ENCODE assay signal across 19 cellular contexts in the genomic region with DNA sequence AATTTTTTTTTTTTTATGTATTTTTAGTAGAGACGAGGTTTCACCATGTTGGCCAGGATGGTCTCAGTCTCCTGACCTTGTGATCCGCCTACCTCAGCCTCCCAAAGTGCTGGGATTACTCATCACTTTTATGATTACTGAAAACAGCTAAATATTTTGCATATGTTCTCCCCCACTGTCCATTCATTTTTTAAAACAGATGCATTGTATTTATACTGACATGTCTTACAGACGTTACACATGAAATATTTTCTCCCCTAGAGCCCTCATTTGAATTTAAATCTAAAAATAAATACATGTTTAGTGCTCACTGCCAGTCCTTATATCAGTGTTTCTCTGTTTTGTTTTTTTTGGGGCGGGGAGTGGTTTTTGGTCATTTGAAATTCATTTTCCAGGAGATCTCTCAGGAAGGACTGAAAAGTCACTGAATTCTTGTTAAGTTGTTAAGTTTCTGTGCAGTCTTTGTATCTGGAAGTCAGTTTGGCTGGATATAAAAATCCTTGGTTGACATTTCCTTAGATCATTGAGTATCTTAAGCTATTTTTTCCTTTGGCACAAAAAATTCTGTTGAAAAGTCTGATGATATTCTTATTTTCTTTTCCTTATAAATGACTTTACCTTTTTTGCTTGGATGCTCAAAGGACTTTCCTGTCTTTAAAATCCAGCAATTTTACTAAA. TPM values are rescaled to one million over a fixed set of nuclear protein-coding genes. Genes with fewer than 3 reads are reported as not detected.
DNase-seq lines count a peak whose midpoint lies in the region; ATAC-seq, FAIRE-seq and TF ChIP-seq lines count a peak whose summit lies in the region.
"Had no signal": no experiment of that assay in that cellular context is flagged by ENCODE, and none has a peak within 500 bp of the region (broad histone marks: within the 10 kb centered on the region; RNA-seq: fewer than 3 reads in every experiment).

No MANE protein-coding gene starts in this region.

- H3K4me3 Mint-ChIP-seq in activated T-helper 17 cell treated with anti-CD3 and anti-CD28 coated beads, Interleukin-2, amount 50 U/mL, for 72 hours, result no peak overlapping the region
- H3K4me3 Mint-ChIP-seq: CD4-positive, alpha-beta memory T cell; HFFc6 had no signal

- H3K79me2 ChIP-seq in HepG2 (ENCODE audit: insufficient read depth, low read length), result no peaks in the 10 kb centered on the region

- H3K4me3 ChIP-seq in HepG2 (replicated peaks in 1 of 3; ENCODE audit: insufficient read depth in 1 of 3, low read depth in 2 of 3, low read length in 3 of 3) (no peak overlapping the region), right lobe of liver (no peak overlapping the region), fibroblast of villous mesenchyme (ENCODE audit: low read depth, low read length) (no peak overlapping the region)
- H3K4me3 ChIP-seq: BLaER1 had no signal

- BruUV-seq in HepG2 (replicated peaks; lab: Mats Ljungman, UMichigan), result no TSS peak

- H3K4me2 ChIP-seq in HepG2 (ENCODE audit: low read depth, low read length), result no peak overlapping the region
- H3K4me2 ChIP-seq: BLaER1 had no signal

- no peak overlapping the region for H2AFZ ChIP-seq in HepG2 (ENCODE audit: low read length)

- H3K27ac ChIP-seq in HepG2 (ENCODE audit: extremely low read length, insufficient read depth, low read length) (no peak overlapping the region), right lobe of liver (no peak overlapping the region)
- H3K27ac ChIP-seq: BLaER1 had no signal

- H3K9ac ChIP-seq in HepG2 (ENCODE audit: insufficient read depth, low read depth, low read length), result no peak overlapping the region
- H3K9ac ChIP-seq: BLaER1 had no signal

- no peak for TF ChIP-seq POLR2A in HepG2 (IDR thresholded peaks at IDR 0.05; ENCODE audit: insufficient read depth in 1 of 2, low read depth in 2 of 2, low read length in 2 of 2)
- TF ChIP-seq POLR2A in right lobe of liver (IDR thresholded peaks at IDR 0.05), result no peak

- H3K4me1 Mint-ChIP-seq in activated T-helper 17 cell treated with anti-CD3 and anti-CD28 coated beads, Interleukin-2, amount 50 U/mL, for 72 hours, result peaks cover 25% of the 10 kb centered on the region
- H3K4me1 Mint-ChIP-seq: CD14-positive monocyte had no signal

- in situ Hi-C loops in HepG2 (cut with HindIII; ENCODE audit: extremely low pct_ligation_motif_present, low pct_unique_long_range_greater_than_20kb), result no loop called here

- H3K36me3 ChIP-seq in HepG2 (replicated peaks in 1 of 2; ENCODE audit: control insufficient read depth in 1 of 2, insufficient read depth in 2 of 2, low read length in 2 of 2), result peaks cover 9 to 53% of the 10 kb centered on the region in 2 experiments
- H3K36me3 ChIP-seq in right lobe of liver, result peaks cover 0 to 67% (median 24%) of the 10 kb centered on the region in 4 donors

- no peaks in the 10 kb centered on the region for H3K27me3 ChIP-seq in HepG2 (ENCODE audit: control insufficient read depth in 1 of 2, insufficient read depth in 2 of 2, low read length in 2 of 2)
- no peaks in the 10 kb centered on the region for H3K27me3 ChIP-seq in right lobe of liver
- H3K27me3 ChIP-seq: BLaER1 had no signal

- FAIRE-seq in HepG2 (lab: Jason Lieb, UNC), result no peak

- no peaks in the 10 kb centered on the region for H4K20me1 ChIP-seq in HepG2 (ENCODE audit: insufficient read depth, low read length)

- H3K4me1 ChIP-seq in HepG2 (ENCODE audit: insufficient read depth, low read length) (peaks cover 20% of the 10 kb centered on the region), right lobe of liver (no peaks in the 10 kb centered on the region)
- H3K4me1 ChIP-seq: BLaER1 had no signal

- no peak for TF ChIP-seq RAD21 in HepG2 (CRISPR knock-in tag; IDR thresholded peaks at IDR 0.05)

- no peak for ATAC-seq in HepG2
- ATAC-seq in right lobe of liver, result no peak
- no peak for ATAC-seq in activated T-helper 17 cell treated with anti-CD3 and anti-CD28 coated beads, Interleukin-2, amount 50 U/mL, for 72 hours (replicated peaks)
- no peak for ATAC-seq in HG03378 (IDR thresholded peaks at IDR 0.05; ENCODE audit: unreplicated experiment)
- ATAC-seq in GM18520 (IDR thresholded peaks at IDR 0.05; ENCODE audit: unreplicated experiment), result no peak
- ATAC-seq: HCT116 had no signal

- WGBS in HepG2 (ENCODE audit: low lambda C conversion rate), result 84% methylated on average over 4 of the region's 4 CpGs
- 97% methylated on average over 4 of the region's 4 CpGs for WGBS in right lobe of liver (ENCODE audit: insufficient coverage, low coverage, low lambda C conversion rate, missing lambda C conversion rate)

- no peaks in the 10 kb centered on the region for H3K9me3 Mint-ChIP-seq in activated T-helper 17 cell treated with anti-CD3 and anti-CD28 coated beads, Interleukin-2, amount 50 U/mL, for 72 hours
- H3K9me3 Mint-ChIP-seq: CD4-positive, alpha-beta memory T cell had no signal

- H3K36me3 Mint-ChIP-seq in activated T-helper 17 cell treated with anti-CD3 and anti-CD28 coated beads, Interleukin-2, amount 50 U/mL, for 72 hours (ENCODE audit: low read depth), result peaks cover 98% of the 10 kb centered on the region

- H3K27me3 Mint-ChIP-seq in activated T-helper 17 cell treated with anti-CD3 and anti-CD28 coated beads, Interleukin-2, amount 50 U/mL, for 72 hours, result no peaks in the 10 kb centered on the region
- H3K27me3 Mint-ChIP-seq: CD4-positive, alpha-beta memory T cell had no signal

- H3K27ac Mint-ChIP-seq in activated T-helper 17 cell treated with anti-CD3 and anti-CD28 coated beads, Interleukin-2, amount 50 U/mL, for 72 hours, result peak overlapping the region; percentile 39
- H3K27ac Mint-ChIP-seq: CD14-positive monocyte, HFFc6 had no signal

- no peak for TF ChIP-seq EP300 in HepG2 (IDR thresholded peaks at IDR 0.05; ENCODE audit: low read depth in 2 of 2, low read length in 2 of 2)
- no peak for TF ChIP-seq EP300 in HepG2 (CRISPR knock-in tag; IDR thresholded peaks at IDR 0.05; ENCODE audit: borderline replicate concordance)

- POLR2A ChIA-PET in HepG2 (lab: Yijun Ruan, JAX), result no interaction called here

- H3K9me3 ChIP-seq in HepG2 (ENCODE audit: low read length) (no peaks in the 10 kb centered on the region; the same call in 1 of the 2 replicates), right lobe of liver (no peaks in the 10 kb centered on the region)

- intact Hi-C loops in HepG2 (cut with micrococcal nuclease; ENCODE audit: unreplicated experiment), result no loop called here
- intact Hi-C loops in right lobe of liver (cut with DNase I), result no loop called here

- CTCF ChIA-PET in HepG2 (lab: Yijun Ruan, JAX; ENCODE audit: low intra/inter-chr PET ratio, low total read pairs), result no interaction called here

- no peak for DNase-seq in HepG2 (ENCODE audit: low spot score)
- no peak for DNase-seq in right lobe of liver
- peak; percentile 28 for DNase-seq in fibroblast of villous mesenchyme (ENCODE audit: low read depth)
- DNase-seq in amniotic stem cell (lab: John Stamatoyannopoulos, UW), result no peak
- DNase-seq: 8988T; CD4-positive, alpha-beta memory T cell; DMS153; DMS79; GDM1; GOT3; H7; HFFc6; KBM-7 had no signal

- no peak for TF ChIP-seq CTCF in HepG2 (CRISPR knock-in tag; IDR thresholded peaks at IDR 0.05)
- TF ChIP-seq CTCF in right lobe of liver (IDR thresholded peaks at IDR 0.05), result no peak
- TF ChIP-seq CTCF in fibroblast of villous mesenchyme (IDR thresholded peaks at IDR 0.05; ENCODE audit: insufficient read depth, low read depth, low read length), result no peak

TF ChIP-seq in HepG2, 621 proteins besides CTCF, POLR2A, EP300 and RAD21:
- TF ChIP-seq ZNF713 (CRISPR knock-in tag; IDR thresholded peaks at IDR 0.05) (no peak), ZFP1 (CRISPR knock-in tag; IDR thresholded peaks at IDR 0.05) (peak; percentile 97; the same call in 1 of the 2 replicates)

RNA-seq across cellular contexts. Expression of gene FBXO21, which starts 9.3 kb away (rescaled TPM):
- total RNA-seq in HepG2 (2016; rRNA removed; fragmentation: Illumina TruSeq; extraction: Trizol) (32.5 and 45.2 TPM in 2 replicates), right lobe of liver (10 to 100 TPM; 12.8 to 28.7 (median 20.1) TPM), fibroblast of villous mesenchyme (48.4 and 72.5 TPM in 2 replicates)
- total RNA-seq in HepG2 (2016; cell fraction: cytosol; rRNA removed; fragmentation: Illumina TruSeq; extraction: Trizol; ENCODE audit: low read depth), result 1.2 and 1.6 TPM in 2 replicates
- total RNA-seq in HepG2 (2016; cell fraction: insoluble cytoplasmic fraction; rRNA removed; fragmentation: Illumina TruSeq; extraction: Trizol), result 29.2 and 45.9 TPM in 2 replicates
- 7.6 and 9.0 TPM in 2 replicates for total RNA-seq in HepG2 (2016; cell fraction: membrane; rRNA removed; fragmentation: Illumina TruSeq; extraction: Trizol)
- 19.3 and 21.9 TPM in 2 replicates for total RNA-seq in HepG2 (2016; cell fraction: nucleus; rRNA removed; fragmentation: Illumina TruSeq; extraction: Trizol)
- polyA plus RNA-seq in HepG2 (2011; rRNA removed), result 15.6 and 20.0 TPM in 2 replicates
- 44.0 and 49.3 TPM in 2 replicates for polyA plus RNA-seq in HepG2 (2011; cell fraction: cytosol; rRNA removed)
- polyA plus RNA-seq in HepG2 (2011; cell fraction: nucleus; rRNA removed), result 22.4 and 32.9 TPM in 2 replicates
- 14.2 and 18.3 TPM in 2 replicates for polyA plus RNA-seq in HepG2 (2012)
- 0.60 and 0.85 TPM in 2 replicates for polyA plus RNA-seq in HepG2 (2016; cell fraction: cytosol; fragmentation: Illumina TruSeq; extraction: Trizol; ENCODE audit: low read depth)
- 26.4 and 28.2 TPM in 2 replicates for polyA plus RNA-seq in HepG2 (2016; cell fraction: insoluble cytoplasmic fraction; fragmentation: Illumina TruSeq; extraction: Trizol; ENCODE audit: low read depth)
- polyA plus RNA-seq in HepG2 (2016; cell fraction: membrane; fragmentation: Illumina TruSeq; extraction: Trizol; ENCODE audit: low read depth), result 3.0 and 3.4 TPM in 2 replicates
- 17.7 TPM in 2 replicates for polyA plus RNA-seq in HepG2 (2016; cell fraction: nucleus; fragmentation: Illumina TruSeq; extraction: Trizol; ENCODE audit: insufficient read depth, low read depth)
- polyA minus RNA-seq in HepG2 (2011; rRNA and poly(A)+ RNA removed; ENCODE audit: low replicate concordance), result 86.0 and 120 TPM in 2 replicates
- 28.2 and 31.5 TPM in 2 replicates for polyA minus RNA-seq in HepG2 (2011; cell fraction: cytosol; rRNA and poly(A)+ RNA removed)
- polyA minus RNA-seq in HepG2 (2011; cell fraction: nucleus; rRNA and poly(A)+ RNA removed), result 14.8 and 21.6 TPM in 2 replicates
- 10 to 100 TPM; 30.1 to 33.9 TPM for total RNA-seq in activated T-helper 17 cell treated with anti-CD3 and anti-CD28 coated beads, Interleukin-2, amount 50 U/mL, for 72 hours
